Comparison of ENCODE assay signal across 8 cellular contexts in genomic region chr6:107958689-107959362, GRCh38. TPM values are rescaled to one million over a fixed set of nuclear protein-coding genes. Genes with fewer than 3 reads are reported as not detected.
DNase-seq lines count a peak whose midpoint lies in the region; ATAC-seq and TF ChIP-seq lines count a peak whose summit lies in the region.
"Not testable (repeated sequence)": the region's sequence is repeated elsewhere in the genome, so short reads cannot be mapped to it uniquely, and the experiment has no call there.

No MANE protein-coding gene starts in this region.

- H3K9me2 ChIP-seq in Loucy (replicated peaks; ENCODE audit: low read depth, low read length), result not testable (repeated sequence)

- H3K27ac ChIP-seq in CD8-positive, alpha-beta memory T cell (ENCODE audit: low read depth, low read length), result peak overlapping the region; percentile 27
- peak overlapping the region; percentile 72 for H3K27ac ChIP-seq in WERI-Rb-1
- H3K27ac ChIP-seq in esophagus squamous epithelium, result peak overlapping the region; percentile 87 to 94 (median 93)
- H3K27ac ChIP-seq in liver (ENCODE audit: low read depth in 1 of 2, low read length in 2 of 2), result peak overlapping the region; percentile 59 to 73
- H3K27ac ChIP-seq in thoracic aorta, result peak overlapping the region in 1 of 2 donors; percentile 45

- not testable (repeated sequence) for H3K27me3 ChIP-seq in CD8-positive, alpha-beta memory T cell (ENCODE audit: insufficient read depth, low read length, poor library complexity, severe bottlenecking); Loucy (ENCODE audit: insufficient read depth, low read length, poor library complexity, severe bottlenecking); WERI-Rb-1 (ENCODE audit: insufficient read depth, low read depth, severe bottlenecking); esophagus squamous epithelium; liver (ENCODE audit: control insufficient read depth in 4 of 4, insufficient read depth in 4 of 4, low read length in 3 of 4); thoracic aorta (replicated peaks; ENCODE audit: insufficient read depth)

- not testable (repeated sequence) for H3K9me3 ChIP-seq in CD8-positive, alpha-beta memory T cell (ENCODE audit: low read length); Loucy (ENCODE audit: insufficient read depth, low read depth, low read length); WERI-Rb-1 (ENCODE audit: severe bottlenecking); esophagus squamous epithelium; liver (ENCODE audit: control insufficient read depth in 4 of 4, low read length in 3 of 4); thoracic aorta

- peak overlapping the region; percentile 71 for H3K4me2 ChIP-seq in Loucy (ENCODE audit: low read depth, low read length, poor library complexity, severe bottlenecking)

- H3K27ac Mint-ChIP-seq in CD8-positive, alpha-beta memory T cell, result peak overlapping the region in 6 of 8 donors; percentile 81 to 93 (median 90)
- peak overlapping the region; percentile 99 for H3K27ac Mint-ChIP-seq in osteocyte (ENCODE audit: unreplicated experiment)

- not testable (repeated sequence) for H3K36me3 ChIP-seq in CD8-positive, alpha-beta memory T cell (ENCODE audit: insufficient read depth, low read length); Loucy (ENCODE audit: insufficient read depth, low read length); esophagus squamous epithelium; liver (ENCODE audit: control insufficient read depth in 4 of 4, insufficient read depth in 3 of 4, low read depth in 1 of 4, low read length in 3 of 4); thoracic aorta
- peaks cover 18% of the 10 kb centered on the region for H3K36me3 ChIP-seq in WERI-Rb-1

- DNase-seq in CD8-positive, alpha-beta memory T cell; WERI-Rb-1; astrocyte of the spinal cord (ENCODE audit: low read depth, low spot score); esophagus squamous epithelium (lab: John Stamatoyannopoulos, UW); osteocyte (ENCODE audit: extremely low spot score, unreplicated experiment); thoracic aorta (ENCODE audit: low spot score): not testable (repeated sequence)

- POLR2A ChIA-PET in CD8-positive, alpha-beta memory T cell (lab: Charles Lee), result interaction anchor here (1.0 kb wide), 2 partner anchors 137 to 499 kb away, joined by 3 read pairs; partner anchors contain the start of gene PDSS2

- H3K4me1 ChIP-seq in CD8-positive, alpha-beta memory T cell (ENCODE audit: insufficient read depth, low read length), result peaks cover 23% of the 10 kb centered on the region
- H3K4me1 ChIP-seq in Loucy (ENCODE audit: insufficient read depth, low read length, poor library complexity, severe bottlenecking), result peaks cover 25% of the 10 kb centered on the region
- H3K4me1 ChIP-seq in esophagus squamous epithelium, result peaks cover 9 to 40% (median 17%) of the 10 kb centered on the region in 3 donors
- peaks cover 0 to 22% (median 17%) of the 10 kb centered on the region in 4 donors for H3K4me1 ChIP-seq in liver (ENCODE audit: control insufficient read depth in 4 of 4, insufficient read depth in 4 of 4, low read length in 3 of 4)
- H3K4me1 ChIP-seq in thoracic aorta (ENCODE audit: control insufficient read depth in 1 of 2, low read depth in 2 of 2), result peaks cover 14 to 23% of the 10 kb centered on the region in 2 donors

- not testable (repeated sequence) for ATAC-seq in thoracic aorta (ENCODE audit: insufficient number of reproducible peaks, low FRiP score, low read depth)

- not testable (repeated sequence) for H3F3A ChIP-seq in Loucy (ENCODE audit: low read depth)

- H3K27me3 Mint-ChIP-seq in CD8-positive, alpha-beta memory T cell; osteocyte (ENCODE audit: unreplicated experiment): not testable (repeated sequence)

- H4K20me1 ChIP-seq in Loucy (ENCODE audit: insufficient read depth, low read length, poor library complexity, severe bottlenecking), result peaks cover 34% of the 10 kb centered on the region

- TF ChIP-seq CTCF in Loucy (conservative IDR thresholded peaks at IDR 0.05; ENCODE audit: low read length); WERI-Rb-1 (IDR thresholded peaks at IDR 0.05; ENCODE audit: low read depth, low read length); astrocyte of the spinal cord (IDR thresholded peaks at IDR 0.05; ENCODE audit: low read depth, low read length); esophagus squamous epithelium (IDR thresholded peaks at IDR 0.05); liver (IDR thresholded peaks at IDR 0.05; ENCODE audit: low read depth, low read length, missing input control); osteocyte (IDR thresholded peaks at IDR 0.05); thoracic aorta (IDR thresholded peaks at IDR 0.05): not testable (repeated sequence)

- peak overlapping the region; percentile 63; the same call in 1 of the 2 replicates for H2AFZ ChIP-seq in Loucy (ENCODE audit: low read length)

- TF ChIP-seq POLR2A in esophagus squamous epithelium (IDR thresholded peaks at IDR 0.05), result not testable (repeated sequence)

- peaks cover 0 to 19% (median 7%) of the 10 kb centered on the region in 3 donors for H3K36me3 Mint-ChIP-seq in CD8-positive, alpha-beta memory T cell
- H3K36me3 Mint-ChIP-seq in osteocyte (ENCODE audit: unreplicated experiment), result not testable (repeated sequence)

- WGBS in esophagus squamous epithelium, 2 donors, result 70 to 82% methylated on average over 16 to 27 of the region's 27 CpGs
- WGBS in liver, result 72% methylated on average over 27 of the region's 27 CpGs

- CTCF ChIA-PET in CD8-positive, alpha-beta memory T cell (lab: Charles Lee), result not testable (repeated sequence)

- intact Hi-C loops in esophagus squamous epithelium (cut with DNase I), result not testable (repeated sequence)

- in situ Hi-C loops in astrocyte of the spinal cord (cut with HindIII; ENCODE audit: low sequenced_read_pairs), result not testable (repeated sequence)

- peak overlapping the region; percentile 70 for H3K4me3 ChIP-seq in CD8-positive, alpha-beta memory T cell (ENCODE audit: low read length)
- H3K4me3 ChIP-seq in Loucy (ENCODE audit: low read length, poor library complexity, severe bottlenecking) (peak overlapping the region; percentile 80), WERI-Rb-1 (ENCODE audit: low read depth, low read length) (peak overlapping the region; percentile 38), astrocyte of the spinal cord (ENCODE audit: low read depth, low read length) (peak overlapping the region; percentile 55), esophagus squamous epithelium (peak overlapping the region; percentile 78 to 93 (median 87)), liver (ENCODE audit: low read depth in 1 of 3, low read length in 3 of 3) (peak overlapping the region; percentile 15 to 92 (median 62)), thoracic aorta (peak overlapping the region; percentile 94)

- peaks cover 21 to 39% (median 34%) of the 10 kb centered on the region in 3 donors for H3K4me1 Mint-ChIP-seq in CD8-positive, alpha-beta memory T cell
- peaks cover 28% of the 10 kb centered on the region for H3K4me1 Mint-ChIP-seq in osteocyte (ENCODE audit: unreplicated experiment)

- not testable (repeated sequence) for TF ChIP-seq RAD21 in liver (IDR thresholded peaks at IDR 0.05)

- H3K9ac ChIP-seq in Loucy (ENCODE audit: low read depth, low read length, poor library complexity, severe bottlenecking), result peak overlapping the region; percentile 62
- H3K9ac ChIP-seq in liver (ENCODE audit: low read depth in 1 of 2, low read length in 2 of 2), result peak overlapping the region in 1 of 2 donors; percentile 59

- peaks cover 39% of the 10 kb centered on the region for H3K79me2 ChIP-seq in Loucy (ENCODE audit: insufficient read depth, low read length)

- peak overlapping the region; percentile 94 to 100 (median 98) for H3K4me3 Mint-ChIP-seq in CD8-positive, alpha-beta memory T cell
- peak overlapping the region; percentile 97 for H3K4me3 Mint-ChIP-seq in osteocyte (ENCODE audit: unreplicated experiment)

- not testable (repeated sequence) for H3K9me3 Mint-ChIP-seq in CD8-positive, alpha-beta memory T cell; osteocyte (ENCODE audit: unreplicated experiment)

RNA-seq across cellular contexts. Expression of gene SEC63, which starts 0.8 kb away (rescaled TPM):
- total RNA-seq in CD8-positive, alpha-beta memory T cell, result 10 to 100 TPM; 75.0 to 85.1 TPM
- 36.4 TPM for polyA plus RNA-seq in CD8-positive, alpha-beta memory T cell
- 10 to 100 TPM in 2 of 4 donors, 1 to 10 TPM in 2; 9.3 to 25.4 (median 16.2) TPM for total RNA-seq in esophagus squamous epithelium
- 10 to 100 TPM; 20.8 to 34.1 TPM for total RNA-seq in liver
- polyA plus RNA-seq in liver, result 10 to 100 TPM; 20.7 to 69.4 TPM
- total RNA-seq in osteocyte, result 137 and 143 TPM in 2 replicates
- 10 to 100 TPM; 39.4 to 39.5 TPM for total RNA-seq in thoracic aorta

Comparison
In these comparisons a context has a peak if more than half of its experiments do, and no peak if none do; other contexts are left out.
1. H3K4me3 ChIP-seq: peak in every context shown above with its lines; median percentile 94 in thoracic aorta; 87 in esophagus squamous epithelium; 80 in Loucy; 70 in CD8-positive, alpha-beta memory T cell; 62 in liver; 55 in astrocyte of the spinal cord; 38 in WERI-Rb-1.